1 cellular context compared by ENCODE assay signal in the genomic region with DNA sequence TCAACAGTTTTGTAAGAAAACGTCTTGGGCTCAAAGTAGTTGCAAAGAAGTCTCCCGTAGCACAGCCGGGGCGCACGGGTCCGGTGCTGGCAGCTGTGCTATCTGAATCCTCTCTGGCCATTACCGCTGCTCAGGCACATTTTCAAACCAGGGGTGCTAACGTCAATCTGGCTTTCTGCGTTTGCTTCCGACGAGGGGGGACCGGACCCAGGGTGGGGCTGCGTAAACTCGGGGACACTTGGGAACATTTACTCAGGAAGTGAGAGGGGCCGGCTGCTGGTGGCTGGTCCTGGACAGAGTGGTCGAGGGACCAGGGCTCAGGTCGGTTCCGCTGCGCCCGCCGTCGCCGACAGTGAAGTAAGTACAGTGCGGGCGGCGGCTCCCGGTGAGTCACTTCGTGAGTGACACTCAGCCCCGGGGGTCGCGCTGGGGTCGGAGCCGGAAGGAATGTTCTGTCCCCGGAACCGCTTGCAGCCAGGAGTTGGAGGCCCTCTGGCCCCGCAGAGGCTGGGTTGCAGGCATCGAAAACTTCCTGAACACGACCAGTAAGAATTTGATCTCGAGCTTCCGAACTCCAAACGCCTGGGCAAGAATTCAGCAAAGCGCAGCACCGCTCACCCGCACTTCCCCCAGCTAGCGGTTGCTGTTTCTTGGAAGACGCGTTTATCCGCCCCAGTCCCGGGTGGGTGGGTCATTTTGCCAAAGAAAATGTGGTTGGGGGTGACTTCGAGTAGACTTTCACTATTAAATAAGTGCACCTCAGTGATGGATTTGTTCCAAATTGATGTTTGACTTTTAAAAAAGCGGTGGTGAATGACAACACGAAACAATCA.
TF ChIP-seq lines count a peak whose summit lies in the region.

No MANE protein-coding gene starts in this region.

TF ChIP-seq in IMR-90, 13 proteins besides CTCF, POLR2A, EP300 and RAD21:
- TF ChIP-seq ELK1 (IDR thresholded peaks at IDR 0.05; ENCODE audit: borderline replicate concordance, low read depth, low read length) (no peak), CHD1 (IDR thresholded peaks at IDR 0.05; ENCODE audit: low read depth, low read length) (no peak), FOS (IDR thresholded peaks at IDR 0.05; ENCODE audit: low read depth, low read length) (no peak), SMC3 (IDR thresholded peaks at IDR 0.05; ENCODE audit: low read depth, low read length) (no peak), RFX5 (IDR thresholded peaks at IDR 0.05; ENCODE audit: low read depth, low read length) (no peak), MXI1 (IDR thresholded peaks at IDR 0.05; ENCODE audit: borderline replicate concordance, low read depth, low read length) (no peak), BHLHE40 (IDR thresholded peaks at IDR 0.05; ENCODE audit: low read depth, low read length) (no peak), MAFK (IDR thresholded peaks at IDR 0.05; ENCODE audit: low read depth, low read length) (no peak), NFE2L2 (IDR thresholded peaks at IDR 0.05; ENCODE audit: low read depth, low read length) (no peak), RCOR1 (IDR thresholded peaks at IDR 0.05; ENCODE audit: insufficient replicate concordance, low read length) (no peak), MAZ (IDR thresholded peaks at IDR 0.05; ENCODE audit: borderline replicate concordance, low read depth, low read length) (no peak), CEBPB (IDR thresholded peaks at IDR 0.05; ENCODE audit: low read depth, low read length) (no peak)
- TF ChIP-seq, protein P1, sequence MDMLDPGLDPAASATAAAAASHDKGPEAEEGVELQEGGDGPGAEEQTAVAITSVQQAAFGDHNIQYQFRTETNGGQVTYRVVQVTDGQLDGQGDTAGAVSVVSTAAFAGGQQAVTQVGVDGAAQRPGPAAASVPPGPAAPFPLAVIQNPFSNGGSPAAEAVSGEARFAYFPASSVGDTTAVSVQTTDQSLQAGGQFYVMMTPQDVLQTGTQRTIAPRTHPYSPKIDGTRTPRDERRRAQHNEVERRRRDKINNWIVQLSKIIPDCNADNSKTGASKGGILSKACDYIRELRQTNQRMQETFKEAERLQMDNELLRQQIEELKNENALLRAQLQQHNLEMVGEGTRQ (IDR thresholded peaks at IDR 0.05; ENCODE audit: low read depth, low read length), result no peak
